ENCODE assay signal across 1 cellular context in the genomic region with DNA sequence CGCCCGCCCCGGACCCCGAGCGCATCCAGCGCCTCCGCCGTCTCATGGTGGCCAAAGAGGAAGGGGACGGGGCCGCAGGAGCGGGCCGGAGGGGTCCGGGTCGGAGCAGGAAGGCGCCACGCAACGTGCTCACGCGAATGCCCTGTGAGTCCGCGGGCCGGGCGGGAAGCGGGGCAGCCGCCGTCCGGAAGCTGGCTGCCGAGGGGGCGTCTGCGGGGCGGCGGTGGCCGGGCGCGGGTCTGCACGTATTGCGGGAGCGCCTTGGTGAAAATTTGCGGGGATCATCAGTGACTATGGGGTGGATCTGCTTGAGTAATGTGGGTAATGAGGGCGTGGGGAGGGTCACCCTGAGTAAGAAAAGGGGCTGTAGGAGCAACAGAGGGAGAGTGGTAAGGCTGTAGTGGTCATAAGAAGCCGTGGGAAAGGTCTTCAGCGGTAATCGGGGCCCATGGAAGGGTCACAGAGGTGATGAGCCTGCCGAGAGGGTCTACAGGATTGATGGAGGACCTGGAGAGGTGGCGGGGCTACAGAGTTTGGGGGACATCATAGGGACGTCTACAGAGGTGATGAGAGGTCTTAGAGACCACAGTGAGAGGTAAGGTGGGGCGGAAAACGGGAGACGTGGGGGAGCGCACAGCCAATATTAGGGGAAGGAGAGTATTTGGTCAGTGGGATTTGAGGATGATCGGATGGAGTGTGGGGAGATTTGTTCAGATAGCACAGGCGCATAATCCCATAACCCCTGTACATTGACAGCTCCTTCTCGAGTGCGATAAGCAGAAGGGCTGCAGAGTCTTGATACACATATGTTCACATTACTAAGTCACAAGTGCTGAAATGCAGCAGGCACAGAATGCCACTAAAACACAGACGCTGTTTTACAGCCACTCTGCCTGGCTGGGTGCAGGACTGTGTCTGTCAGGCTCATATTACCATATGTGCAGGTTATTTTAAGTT.
TF ChIP-seq lines count a peak whose summit lies in the region.

No MANE protein-coding gene starts in this region.

TF ChIP-seq in K562, 482 proteins besides CTCF, POLR2A, EP300 and RAD21 (continued from another document and continues in another):
- no peak for TF ChIP-seq ESRRA (IDR thresholded peaks at IDR 0.05; ENCODE audit: borderline replicate concordance, low read depth)
- TF ChIP-seq, protein P1, sequence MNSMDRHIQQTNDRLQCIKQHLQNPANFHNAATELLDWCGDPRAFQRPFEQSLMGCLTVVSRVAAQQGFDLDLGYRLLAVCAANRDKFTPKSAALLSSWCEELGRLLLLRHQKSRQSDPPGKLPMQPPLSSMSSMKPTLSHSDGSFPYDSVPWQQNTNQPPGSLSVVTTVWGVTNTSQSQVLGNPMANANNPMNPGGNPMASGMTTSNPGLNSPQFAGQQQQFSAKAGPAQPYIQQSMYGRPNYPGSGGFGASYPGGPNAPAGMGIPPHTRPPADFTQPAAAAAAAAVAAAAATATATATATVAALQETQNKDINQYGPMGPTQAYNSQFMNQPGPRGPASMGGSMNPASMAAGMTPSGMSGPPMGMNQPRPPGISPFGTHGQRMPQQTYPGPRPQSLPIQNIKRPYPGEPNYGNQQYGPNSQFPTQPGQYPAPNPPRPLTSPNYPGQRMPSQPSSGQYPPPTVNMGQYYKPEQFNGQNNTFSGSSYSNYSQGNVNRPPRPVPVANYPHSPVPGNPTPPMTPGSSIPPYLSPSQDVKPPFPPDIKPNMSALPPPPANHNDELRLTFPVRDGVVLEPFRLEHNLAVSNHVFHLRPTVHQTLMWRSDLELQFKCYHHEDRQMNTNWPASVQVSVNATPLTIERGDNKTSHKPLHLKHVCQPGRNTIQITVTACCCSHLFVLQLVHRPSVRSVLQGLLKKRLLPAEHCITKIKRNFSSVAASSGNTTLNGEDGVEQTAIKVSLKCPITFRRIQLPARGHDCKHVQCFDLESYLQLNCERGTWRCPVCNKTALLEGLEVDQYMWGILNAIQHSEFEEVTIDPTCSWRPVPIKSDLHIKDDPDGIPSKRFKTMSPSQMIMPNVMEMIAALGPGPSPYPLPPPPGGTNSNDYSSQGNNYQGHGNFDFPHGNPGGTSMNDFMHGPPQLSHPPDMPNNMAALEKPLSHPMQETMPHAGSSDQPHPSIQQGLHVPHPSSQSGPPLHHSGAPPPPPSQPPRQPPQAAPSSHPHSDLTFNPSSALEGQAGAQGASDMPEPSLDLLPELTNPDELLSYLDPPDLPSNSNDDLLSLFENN (IDR thresholded peaks at IDR 0.05; ENCODE audit: low read depth in 2 of 2, low read length in 2 of 2) = no peak
- no peak for TF ChIP-seq BDP1 (IDR thresholded peaks at IDR 0.05; ENCODE audit: insufficient read depth, insufficient read length)
- TF ChIP-seq KDM5B (IDR thresholded peaks at IDR 0.05; ENCODE audit: insufficient replicate concordance, low read depth, low read length) = peak; percentile 32
- no peak for TF ChIP-seq ELF2 (CRISPR knock-in tag; IDR thresholded peaks at IDR 0.05)
- TF ChIP-seq TRIM24 (IDR thresholded peaks at IDR 0.05) = 0 out of 4 replicates have a peak, but pooled peaks of 1 of the 2 experiments have one; percentile 5
- TF ChIP-seq NFIC (IDR thresholded peaks at IDR 0.05) = peak; percentile 50
- TF ChIP-seq ZNF165 (CRISPR knock-in tag; IDR thresholded peaks at IDR 0.05; ENCODE audit: borderline replicate concordance) = no peak
- TF ChIP-seq, protein P2, sequence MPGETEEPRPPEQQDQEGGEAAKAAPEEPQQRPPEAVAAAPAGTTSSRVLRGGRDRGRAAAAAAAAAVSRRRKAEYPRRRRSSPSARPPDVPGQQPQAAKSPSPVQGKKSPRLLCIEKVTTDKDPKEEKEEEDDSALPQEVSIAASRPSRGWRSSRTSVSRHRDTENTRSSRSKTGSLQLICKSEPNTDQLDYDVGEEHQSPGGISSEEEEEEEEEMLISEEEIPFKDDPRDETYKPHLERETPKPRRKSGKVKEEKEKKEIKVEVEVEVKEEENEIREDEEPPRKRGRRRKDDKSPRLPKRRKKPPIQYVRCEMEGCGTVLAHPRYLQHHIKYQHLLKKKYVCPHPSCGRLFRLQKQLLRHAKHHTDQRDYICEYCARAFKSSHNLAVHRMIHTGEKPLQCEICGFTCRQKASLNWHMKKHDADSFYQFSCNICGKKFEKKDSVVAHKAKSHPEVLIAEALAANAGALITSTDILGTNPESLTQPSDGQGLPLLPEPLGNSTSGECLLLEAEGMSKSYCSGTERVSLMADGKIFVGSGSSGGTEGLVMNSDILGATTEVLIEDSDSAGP (CRISPR knock-in tag; IDR thresholded peaks at IDR 0.05) = no peak
- 0 out of 4 replicates have a peak, but pooled peaks of 1 of the 2 experiments have one; percentile 21 for TF ChIP-seq ARNT (IDR thresholded peaks at IDR 0.05)
- TF ChIP-seq, protein P3, sequence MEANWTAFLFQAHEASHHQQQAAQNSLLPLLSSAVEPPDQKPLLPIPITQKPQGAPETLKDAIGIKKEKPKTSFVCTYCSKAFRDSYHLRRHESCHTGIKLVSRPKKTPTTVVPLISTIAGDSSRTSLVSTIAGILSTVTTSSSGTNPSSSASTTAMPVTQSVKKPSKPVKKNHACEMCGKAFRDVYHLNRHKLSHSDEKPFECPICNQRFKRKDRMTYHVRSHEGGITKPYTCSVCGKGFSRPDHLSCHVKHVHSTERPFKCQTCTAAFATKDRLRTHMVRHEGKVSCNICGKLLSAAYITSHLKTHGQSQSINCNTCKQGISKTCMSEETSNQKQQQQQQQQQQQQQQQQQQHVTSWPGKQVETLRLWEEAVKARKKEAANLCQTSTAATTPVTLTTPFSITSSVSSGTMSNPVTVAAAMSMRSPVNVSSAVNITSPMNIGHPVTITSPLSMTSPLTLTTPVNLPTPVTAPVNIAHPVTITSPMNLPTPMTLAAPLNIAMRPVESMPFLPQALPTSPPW (CRISPR knock-in tag; IDR thresholded peaks at IDR 0.05) = no peak; the same call in 1 of the 2 replicates
- no peak for TF ChIP-seq RB1 (IDR thresholded peaks at IDR 0.05; ENCODE audit: low read depth)
- no peak for TF ChIP-seq ZNF778 (CRISPR knock-in tag; IDR thresholded peaks at IDR 0.05)
- no peak for TF ChIP-seq PRMT5 (CRISPR knock-in tag; IDR thresholded peaks at IDR 0.05)
- no peak for TF ChIP-seq STAG1 (CRISPR knock-in tag; IDR thresholded peaks at IDR 0.05; ENCODE audit: borderline replicate concordance)
- no peak for TF ChIP-seq ERF (CRISPR knock-in tag; IDR thresholded peaks at IDR 0.05)
- TF ChIP-seq ZNF695 (CRISPR knock-in tag; IDR thresholded peaks at IDR 0.05) = no peak
- peak; percentile 11; the same call in 1 of the 2 replicates for TF ChIP-seq FOXM1 (IDR thresholded peaks at IDR 0.05; ENCODE audit: low read depth)
- TF ChIP-seq FOXM1 (CRISPR knock-in tag; IDR thresholded peaks at IDR 0.05; ENCODE audit: low read depth) = no peak
- TF ChIP-seq MCM2 (IDR thresholded peaks at IDR 0.05; ENCODE audit: low read depth) = no peak
- TF ChIP-seq, protein P4, sequence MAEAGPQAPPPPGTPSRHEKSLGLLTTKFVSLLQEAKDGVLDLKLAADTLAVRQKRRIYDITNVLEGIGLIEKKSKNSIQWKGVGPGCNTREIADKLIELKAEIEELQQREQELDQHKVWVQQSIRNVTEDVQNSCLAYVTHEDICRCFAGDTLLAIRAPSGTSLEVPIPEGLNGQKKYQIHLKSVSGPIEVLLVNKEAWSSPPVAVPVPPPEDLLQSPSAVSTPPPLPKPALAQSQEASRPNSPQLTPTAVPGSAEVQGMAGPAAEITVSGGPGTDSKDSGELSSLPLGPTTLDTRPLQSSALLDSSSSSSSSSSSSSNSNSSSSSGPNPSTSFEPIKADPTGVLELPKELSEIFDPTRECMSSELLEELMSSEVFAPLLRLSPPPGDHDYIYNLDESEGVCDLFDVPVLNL (CRISPR knock-in tag; IDR thresholded peaks at IDR 0.05; ENCODE audit: low read depth) = no peak
- TF ChIP-seq BACH1 (tag; IDR thresholded peaks at IDR 0.05) = no peak
- peak; percentile 76 for TF ChIP-seq SMARCA4 (IDR thresholded peaks at IDR 0.05)
- no peak for TF ChIP-seq MED1 (CRISPR knock-in tag; IDR thresholded peaks at IDR 0.05; ENCODE audit: borderline replicate concordance)
- TF ChIP-seq PTTG1 (tag; IDR thresholded peaks at IDR 0.05; ENCODE audit: low read depth) = no peak
- TF ChIP-seq ZNF699 (CRISPR knock-in tag; IDR thresholded peaks at IDR 0.05; ENCODE audit: insufficient replicate concordance) = no peak
- TF ChIP-seq TEAD1 (CRISPR knock-in tag; IDR thresholded peaks at IDR 0.05) = no peak
- no peak for TF ChIP-seq ZNF324 (CRISPR knock-in tag; IDR thresholded peaks at IDR 0.05)
- no peak for TF ChIP-seq CHCHD3 (CRISPR knock-in tag; IDR thresholded peaks at IDR 0.05)
- TF ChIP-seq ZNF140 (CRISPR knock-in tag; IDR thresholded peaks at IDR 0.05) = no peak
- no peak for TF ChIP-seq ZNF23 (CRISPR knock-in tag; IDR thresholded peaks at IDR 0.05)
- no peak for TF ChIP-seq PHB (CRISPR knock-in tag; IDR thresholded peaks at IDR 0.05)
- TF ChIP-seq HNRNPH1 (optimal IDR thresholded peaks at IDR 0.05; ENCODE audit: low read depth, low read length) = no peak
- TF ChIP-seq NONO (IDR thresholded peaks at IDR 0.05; ENCODE audit: low read depth in 2 of 2, low read length in 1 of 2) = no peak
- TF ChIP-seq HNRNPUL1 (IDR thresholded peaks at IDR 0.05; ENCODE audit: low read length) = no peak
- TF ChIP-seq, protein P5, sequence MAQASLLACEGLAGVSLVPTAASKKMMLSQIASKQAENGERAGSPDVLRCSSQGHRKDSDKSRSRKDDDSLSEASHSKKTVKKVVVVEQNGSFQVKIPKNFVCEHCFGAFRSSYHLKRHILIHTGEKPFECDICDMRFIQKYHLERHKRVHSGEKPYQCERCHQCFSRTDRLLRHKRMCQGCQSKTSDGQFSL (CRISPR knock-in tag; IDR thresholded peaks at IDR 0.05) = no peak
- TF ChIP-seq, protein P5 (tag; IDR thresholded peaks at IDR 0.05) = no peak
- TF ChIP-seq MYNN (IDR thresholded peaks at IDR 0.05) = peak; percentile 39; the same call in 1 of the 2 replicates
- TF ChIP-seq MYNN (CRISPR knock-in tag; IDR thresholded peaks at IDR 0.05) = no peak
- TF ChIP-seq GTF2F1 (IDR thresholded peaks at IDR 0.05; ENCODE audit: low read depth, low read length) = no peak
- no peak for TF ChIP-seq ZNF780A (CRISPR knock-in tag; IDR thresholded peaks at IDR 0.05)
- TF ChIP-seq CEBPG (CRISPR knock-in tag; IDR thresholded peaks at IDR 0.05) = no peak
- no peak for TF ChIP-seq CEBPG (tag; conservative IDR thresholded peaks at IDR 0.05 in 1 of 2, IDR thresholded peaks at IDR 0.05 in 1 of 2)
- TF ChIP-seq KLF16 (IDR thresholded peaks at IDR 0.05) = peak; percentile 65; the same call in 1 of the 2 replicates
- no peak for TF ChIP-seq TAF15 (IDR thresholded peaks at IDR 0.05; ENCODE audit: low read depth, low read length)
- TF ChIP-seq, protein P6, sequence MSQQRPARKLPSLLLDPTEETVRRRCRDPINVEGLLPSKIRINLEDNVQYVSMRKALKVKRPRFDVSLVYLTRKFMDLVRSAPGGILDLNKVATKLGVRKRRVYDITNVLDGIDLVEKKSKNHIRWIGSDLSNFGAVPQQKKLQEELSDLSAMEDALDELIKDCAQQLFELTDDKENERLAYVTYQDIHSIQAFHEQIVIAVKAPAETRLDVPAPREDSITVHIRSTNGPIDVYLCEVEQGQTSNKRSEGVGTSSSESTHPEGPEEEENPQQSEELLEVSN (IDR thresholded peaks at IDR 0.05; ENCODE audit: borderline replicate concordance in 1 of 2, extremely low read depth in 1 of 2, insufficient read depth in 1 of 2, insufficient read length in 1 of 2, low read depth in 1 of 2, low read length in 1 of 2, poor library complexity in 1 of 2, severe bottlenecking in 1 of 2) = peak in 1 of 2 experiments; percentile 57
- TF ChIP-seq EWSR1 (IDR thresholded peaks at IDR 0.05; ENCODE audit: borderline replicate concordance, low read depth, partially characterized antibody) = no peak
- 0 out of 2 replicates have a peak, but pooled peaks have one; percentile 37 for TF ChIP-seq ELF4 (CRISPR knock-in tag; IDR thresholded peaks at IDR 0.05)
- TF ChIP-seq TEAD4 (IDR thresholded peaks at IDR 0.05; ENCODE audit: low read length) = peak; percentile 86
- TF ChIP-seq TEAD4 (CRISPR knock-in tag; IDR thresholded peaks at IDR 0.05; ENCODE audit: borderline replicate concordance) = no peak
- TF ChIP-seq ZNF444 (CRISPR knock-in tag; IDR thresholded peaks at IDR 0.05) = no peak
- TF ChIP-seq, protein P7, sequence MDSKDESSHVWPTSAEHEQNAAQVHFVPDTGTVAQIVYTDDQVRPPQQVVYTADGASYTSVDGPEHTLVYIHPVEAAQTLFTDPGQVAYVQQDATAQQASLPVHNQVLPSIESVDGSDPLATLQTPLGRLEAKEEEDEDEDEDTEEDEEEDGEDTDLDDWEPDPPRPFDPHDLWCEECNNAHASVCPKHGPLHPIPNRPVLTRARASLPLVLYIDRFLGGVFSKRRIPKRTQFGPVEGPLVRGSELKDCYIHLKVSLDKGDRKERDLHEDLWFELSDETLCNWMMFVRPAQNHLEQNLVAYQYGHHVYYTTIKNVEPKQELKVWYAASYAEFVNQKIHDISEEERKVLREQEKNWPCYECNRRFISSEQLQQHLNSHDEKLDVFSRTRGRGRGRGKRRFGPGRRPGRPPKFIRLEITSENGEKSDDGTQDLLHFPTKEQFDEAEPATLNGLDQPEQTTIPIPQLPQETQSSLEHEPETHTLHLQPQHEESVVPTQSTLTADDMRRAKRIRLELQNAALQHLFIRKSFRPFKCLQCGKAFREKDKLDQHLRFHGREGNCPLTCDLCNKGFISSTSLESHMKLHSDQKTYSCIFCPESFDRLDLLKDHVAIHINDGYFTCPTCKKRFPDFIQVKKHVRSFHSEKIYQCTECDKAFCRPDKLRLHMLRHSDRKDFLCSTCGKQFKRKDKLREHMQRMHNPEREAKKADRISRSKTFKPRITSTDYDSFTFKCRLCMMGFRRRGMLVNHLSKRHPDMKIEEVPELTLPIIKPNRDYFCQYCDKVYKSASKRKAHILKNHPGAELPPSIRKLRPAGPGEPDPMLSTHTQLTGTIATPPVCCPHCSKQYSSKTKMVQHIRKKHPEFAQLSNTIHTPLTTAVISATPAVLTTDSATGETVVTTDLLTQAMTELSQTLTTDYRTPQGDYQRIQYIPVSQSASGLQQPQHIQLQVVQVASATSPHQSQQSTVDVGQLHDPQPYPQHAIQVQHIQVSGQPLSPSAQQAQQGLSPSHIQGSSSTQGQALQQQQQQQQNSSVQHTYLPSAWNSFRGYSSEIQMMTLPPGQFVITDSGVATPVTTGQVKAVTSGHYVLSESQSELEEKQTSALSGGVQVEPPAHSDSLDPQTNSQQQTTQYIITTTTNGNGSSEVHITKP (IDR thresholded peaks at IDR 0.05; ENCODE audit: partially characterized antibody) = peak; percentile 61
- TF ChIP-seq COPS2 (conservative IDR thresholded peaks at IDR 0.05) = no peak
- no peak for TF ChIP-seq U2AF1 (optimal IDR thresholded peaks at IDR 0.05; ENCODE audit: low read depth, low read length)
- no peak for TF ChIP-seq HNRNPL (IDR thresholded peaks at IDR 0.05; ENCODE audit: low read depth, low read length)
- no peak for TF ChIP-seq ETV6 (IDR thresholded peaks at IDR 0.05; ENCODE audit: borderline replicate concordance in 1 of 2, low read depth in 2 of 2, low read length in 1 of 2)
- no peak for TF ChIP-seq ETV6 (CRISPR knock-in tag; IDR thresholded peaks at IDR 0.05; ENCODE audit: borderline replicate concordance)
- no peak for TF ChIP-seq POLR3G (IDR thresholded peaks at IDR 0.05; ENCODE audit: extremely low read depth, insufficient read length, insufficient replicate concordance)
- TF ChIP-seq FOXP1 (CRISPR knock-in tag; IDR thresholded peaks at IDR 0.05) = no peak
- TF ChIP-seq HDAC6 (IDR thresholded peaks at IDR 0.05; ENCODE audit: low read depth, low read length) = no peak
- no peak for TF ChIP-seq ZNF134 (CRISPR knock-in tag; conservative IDR thresholded peaks at IDR 0.05)
- TF ChIP-seq CBX3 (IDR thresholded peaks at IDR 0.05; ENCODE audit: borderline replicate concordance in 1 of 2, low read length in 2 of 2) = no peak
